Comparison of ENCODE assay signal across 8 cellular contexts in the genomic region with DNA sequence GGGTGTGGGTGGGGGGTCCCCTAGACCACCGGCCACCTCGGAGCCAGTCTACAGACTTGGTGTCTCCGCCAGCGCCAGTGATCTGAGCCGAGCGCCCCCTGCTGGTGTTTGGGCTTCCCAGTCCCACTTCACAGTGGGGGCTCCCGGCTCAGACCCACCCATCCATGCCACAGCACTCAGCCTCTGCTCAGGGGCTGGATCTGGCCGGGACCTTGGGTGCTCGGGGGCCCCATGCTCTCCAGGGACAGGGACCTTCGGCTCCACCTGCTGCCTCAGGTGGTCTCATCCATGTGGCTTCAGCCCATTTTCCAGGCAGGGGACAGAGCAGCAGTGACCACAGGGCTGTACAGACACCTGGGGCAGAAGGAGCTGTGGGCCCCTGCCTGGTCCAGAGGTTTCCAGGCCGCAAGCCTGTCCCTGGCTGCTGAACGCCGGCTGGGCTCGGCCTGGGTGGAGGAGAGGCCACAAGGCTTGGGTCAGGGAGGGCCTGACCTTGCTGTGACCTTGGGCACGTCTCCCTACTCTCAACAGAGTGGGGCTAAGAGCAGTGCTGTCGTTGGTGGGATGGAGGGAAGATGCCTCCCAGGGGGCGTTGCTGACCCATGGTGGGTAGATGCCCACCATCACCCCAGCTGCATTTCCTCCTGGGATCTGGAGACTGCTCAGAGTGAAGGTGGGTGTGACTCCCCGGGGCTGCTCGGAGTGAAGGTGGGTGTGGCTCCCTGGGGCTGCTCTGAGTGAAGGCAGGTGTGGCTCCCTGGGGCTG.
DNase-seq lines count a peak whose midpoint lies in the region; TF ChIP-seq lines count a peak whose summit lies in the region.

No MANE protein-coding gene starts in this region.

- H3K27ac ChIP-seq in testis (no peak overlapping the region), prostate gland (no peak overlapping the region)

- H3K36me3 ChIP-seq in testis (ENCODE audit: low read depth, missing control alignments) (no peaks in the 10 kb centered on the region), prostate gland (no peaks in the 10 kb centered on the region)

- H3K9me3 ChIP-seq in testis (no peaks in the 10 kb centered on the region), prostate gland (no peaks in the 10 kb centered on the region)

- H3K27me3 ChIP-seq in testis (no peaks in the 10 kb centered on the region), prostate gland (replicated peaks; ENCODE audit: insufficient read depth) (peaks cover 12% of the 10 kb centered on the region)

- WGBS in testis, 2 donors: 51 to 73% methylated on average over 7 to 19 of the region's 19 CpGs
- WGBS in prostate gland: 39% methylated on average over 18 of the region's 19 CpGs

- intact Hi-C loops in testis (cut with DNase I; ENCODE audit: low total_unique reads): no loop called here
- intact Hi-C loops in prostate gland (cut with DNase I): no loop called here

- H3K4me3 ChIP-seq in testis (no peak overlapping the region), prostate gland (no peak overlapping the region)

- H3K4me1 ChIP-seq in testis (peaks cover 9% of the 10 kb centered on the region), prostate gland (replicated peaks) (no peaks in the 10 kb centered on the region)

- DNase-seq in activated effector memory CD4-positive, alpha-beta T cell treated with anti-CD3 and anti-CD28 coated beads, Interleukin-2, amount 50 U/mL, for 16 hours: peak; percentile 76
- DNase-seq in activated effector memory CD4-positive, alpha-beta T cell treated with Interleukin-2 at 50 U/mL for 16 hours: no peak
- peak; percentile 54 to 60 for DNase-seq in activated CD4-positive, alpha-beta T cell treated with anti-CD3 and anti-CD28 coated beads, Interleukin-2, amount 50 U/mL, for 48 hours
- DNase-seq in iPS-NIHi11 (ENCODE audit: low spot score): peak; percentile 84
- peak; percentile 41 for DNase-seq in testis
- DNase-seq in NCI-H2081 (lab: John Stamatoyannopoulos, UW): no peak
- no peak for DNase-seq in prostate gland (ENCODE audit: low spot score)
- no peak for DNase-seq in middle frontal gyrus (ENCODE audit: extremely low spot score, low spot score)

- TF ChIP-seq CTCF in testis (IDR thresholded peaks at IDR 0.05) (peak in 2 of 3 experiments; percentile 23 to 51), prostate gland (IDR thresholded peaks at IDR 0.05) (no peak)

- TF ChIP-seq POLR2A in testis (IDR thresholded peaks at IDR 0.05): no peak
- no peak for TF ChIP-seq POLR2A in prostate gland (IDR thresholded peaks at IDR 0.05)

Comparison
In these comparisons a context has a peak if more than half of its experiments do, and no peak if none do; other contexts are left out.
1. DNase-seq: peak in activated effector memory CD4-positive, alpha-beta T cell treated with anti-CD3 and anti-CD28 coated beads, Interleukin-2, amount 50 U/mL, for 16 hours (single experiment), activated CD4-positive, alpha-beta T cell treated with anti-CD3 and anti-CD28 coated beads, Interleukin-2, amount 50 U/mL, for 48 hours (2 of 2), iPS-NIHi11 (single experiment) and testis (single experiment); none in activated effector memory CD4-positive, alpha-beta T cell treated with Interleukin-2 at 50 U/mL for 16 hours (single experiment), NCI-H2081 (0 of 2), prostate gland (single experiment) and middle frontal gyrus (single experiment).
2. CTCF ChIP-seq: peak in testis (2 of 3); none in prostate gland (0 of 4).